In genomic region chr1:161190962-161191521, GRCh38 we compare ENCODE assay signal across 22 cellular contexts. TPM values are rescaled to one million over a fixed set of nuclear protein-coding genes. Genes with fewer than 3 reads are reported as not detected.
A peak's percentile ranks its signal among the peaks of the same experiment; 100 is the strongest.
DNase-seq lines count a peak whose midpoint lies in the region; ATAC-seq and TF ChIP-seq lines count a peak whose summit lies in the region.
"Had no signal": no experiment of that assay in that cellular context is flagged by ENCODE, and none has a peak within 500 bp of the region (broad histone marks: within the 10 kb centered on the region; RNA-seq: fewer than 3 reads in every experiment).

No MANE protein-coding gene starts in this region.

- no peaks in the 10 kb centered on the region for H3K9me3 Mint-ChIP-seq in neural progenitor cell
- H3K9me3 Mint-ChIP-seq: central memory CD8-positive, alpha-beta T cell; nephron had no signal

- H2AFZ ChIP-seq in neural progenitor cell (replicated peaks): no peak overlapping the region

- peaks cover 13% of the 10 kb centered on the region for H3K4me1 Mint-ChIP-seq in neural progenitor cell

- H3K36me3 ChIP-seq in right atrium auricular region (peaks cover 39% of the 10 kb centered on the region), aorta (ENCODE audit: control insufficient read depth in 1 of 2, insufficient read depth in 2 of 2, low read length in 1 of 2) (no peaks in the 10 kb centered on the region), neural progenitor cell (no peaks in the 10 kb centered on the region)
- H3K36me3 ChIP-seq: Peyer's patch had no signal

- H3K4me2 ChIP-seq in neural progenitor cell: no peak overlapping the region
- H3K4me2 ChIP-seq: SK-N-SH had no signal

- H3K27ac ChIP-seq in right cardiac atrium (ENCODE audit: low read length) (no peak overlapping the region), right atrium auricular region (no peak overlapping the region), layer of hippocampus (ENCODE audit: low read depth, low read length) (peak overlapping the region; percentile 67), aorta (ENCODE audit: low read depth in 1 of 2, low read length in 2 of 2) (no peak overlapping the region), neural progenitor cell (no peak overlapping the region)
- H3K27ac ChIP-seq: Peyer's patch had no signal

- H3K79me2 ChIP-seq in neural progenitor cell (ENCODE audit: low read depth): no peaks in the 10 kb centered on the region

- no peak overlapping the region for H3K4me3 Mint-ChIP-seq in neural progenitor cell
- H3K4me3 Mint-ChIP-seq: central memory CD8-positive, alpha-beta T cell; nephron had no signal

- H3K9ac ChIP-seq in neural progenitor cell: no peak overlapping the region
- H3K9ac ChIP-seq: SK-N-SH had no signal

- DNase-seq in right cardiac atrium: peak in 2 of 3 donors; percentile 49 to 51
- no peak for DNase-seq in right atrium auricular region (ENCODE audit: low spot score)
- DNase-seq in RPMI8226: peak; percentile 26
- peak; percentile 49 to 76 for DNase-seq in aorta
- DNase-seq in neural progenitor cell (ENCODE audit: low spot score): no peak
- no peak for DNase-seq in HCEC 1CT
- no peak for DNase-seq in kidney tubule cell (ENCODE audit: low spot score)
- DNase-seq: activated CD4-positive, alpha-beta T cell treated with anti-CD3 and anti-CD28 coated beads for 4 hours; activated CD8-positive, alpha-beta memory T cell treated with anti-CD3 and anti-CD28 coated beads, Interleukin-2, amount 50 U/mL, for 48 hours; activated gamma-delta T cell treated with Interleukin-2 at 50 U/mL for 16 hours; KBM-7; mesendoderm; NCI-H2107; NCI-H748 treated with DMSO at 0.1 percent for 48 hours; Peyer's patch; SK-N-SH; stimulated activated naive CD4-positive, alpha-beta T cell; T1000 had no signal

- TF ChIP-seq CTCF in right atrium auricular region (IDR thresholded peaks at IDR 0.05) (no peak), neural progenitor cell (IDR thresholded peaks at IDR 0.05) (no peak)

- H3K27ac Mint-ChIP-seq in neural progenitor cell: no peak overlapping the region
- H3K27ac Mint-ChIP-seq: nephron had no signal

- no peaks in the 10 kb centered on the region for H3K36me3 Mint-ChIP-seq in neural progenitor cell

- intact Hi-C loops in right cardiac atrium (cut with DNase I) (loop anchor here in 1 of 4 donors (10.0 kb wide), 1 partner anchor 194 kb away; no protein-coding TSS in a partner anchor), aorta (cut with DNase I) (loop anchor here in 1 of 2 donors (5.0 kb wide), 1 partner anchor 191 kb away; no protein-coding TSS in a partner anchor)

- H3F3A ChIP-seq in neural progenitor cell (ENCODE audit: low read depth): no peaks in the 10 kb centered on the region

- H3K27me3 Mint-ChIP-seq in neural progenitor cell (ENCODE audit: insufficient read depth, low read depth): peaks cover 15% of the 10 kb centered on the region
- H3K27me3 Mint-ChIP-seq: central memory CD8-positive, alpha-beta T cell had no signal

- H3K4me3 ChIP-seq in right cardiac atrium (ENCODE audit: low read length) (no peak overlapping the region), right atrium auricular region (no peak overlapping the region), aorta (ENCODE audit: low read length in 2 of 2) (no peak overlapping the region), neural progenitor cell (no peak overlapping the region)
- H3K4me3 ChIP-seq: Peyer's patch had no signal

- no peaks in the 10 kb centered on the region for H4K20me1 ChIP-seq in neural progenitor cell (ENCODE audit: low read depth)

- no peaks in the 10 kb centered on the region for H3K9me3 ChIP-seq in right cardiac atrium (ENCODE audit: control insufficient read depth, low read length)
- H3K9me3 ChIP-seq in right atrium auricular region: no peaks in the 10 kb centered on the region
- no peaks in the 10 kb centered on the region for H3K9me3 ChIP-seq in aorta (ENCODE audit: control insufficient read depth, low read length)
- no peaks in the 10 kb centered on the region for H3K9me3 ChIP-seq in neural progenitor cell (ENCODE audit: low read depth)
- H3K9me3 ChIP-seq: Peyer's patch, SK-N-SH had no signal

- ATAC-seq in right cardiac atrium: peak in 1 of 2 donors; percentile 2
- ATAC-seq in aorta (ENCODE audit: low FRiP score): no peak

- H3K27me3 ChIP-seq in right cardiac atrium (ENCODE audit: control insufficient read depth, insufficient read depth) (no peaks in the 10 kb centered on the region), right atrium auricular region (no peaks in the 10 kb centered on the region), layer of hippocampus (ENCODE audit: control insufficient read depth, insufficient read depth, low read length) (no peaks in the 10 kb centered on the region), aorta (ENCODE audit: control insufficient read depth in 1 of 2, insufficient read depth in 2 of 2, low read length in 1 of 2) (no peaks in the 10 kb centered on the region), neural progenitor cell (no peaks in the 10 kb centered on the region)
- H3K27me3 ChIP-seq: Peyer's patch had no signal

- 67% methylated on average over 22 of the region's 22 CpGs for WGBS in right cardiac atrium
- 62 to 71% methylated on average over 22 of the region's 22 CpGs for WGBS in aorta, 2 donors

- peaks cover 3% of the 10 kb centered on the region for H3K4me1 ChIP-seq in right cardiac atrium (ENCODE audit: control insufficient read depth, insufficient read depth, low read length)
- H3K4me1 ChIP-seq in right atrium auricular region: peaks cover 0 to 34% of the 10 kb centered on the region in 2 donors
- H3K4me1 ChIP-seq in aorta (ENCODE audit: control insufficient read depth in 1 of 2, insufficient read depth in 2 of 2, low read length in 2 of 2): no peaks in the 10 kb centered on the region
- no peaks in the 10 kb centered on the region for H3K4me1 ChIP-seq in neural progenitor cell

RNA-seq across cellular contexts. Expression of gene ADAMTS4, which starts 7.8 kb away (rescaled TPM):
- total RNA-seq in right cardiac atrium: 100 to 1,000 TPM in 1 of 4 donors, 10 to 100 TPM in 2, 1 to 10 TPM in 1; 6.9 to 111 (median 17.2) TPM
- 24.4 TPM for polyA plus RNA-seq in right cardiac atrium
- 10 to 100 TPM; 12.6 to 19.5 TPM for total RNA-seq in right atrium auricular region
- total RNA-seq in aorta: 100 to 1,000 TPM in 1 of 2 donors, 10 to 100 TPM in 1; 78.9 to 207 TPM
- 1 to 10 TPM; 1.4 to 6.8 TPM for polyA plus RNA-seq in aorta
- total RNA-seq in neural progenitor cell (ENCODE audit: low replicate concordance): 1.3 and 5.4 TPM in 2 replicates

RNA-seq across cellular contexts. Expression of gene NDUFS2, which starts 11.1 kb away (rescaled TPM):
- 100 to 1,000 TPM; 162 to 229 (median 177) TPM for total RNA-seq in right cardiac atrium
- 219 TPM for polyA plus RNA-seq in right cardiac atrium
- 100 to 1,000 TPM; 148 to 311 TPM for total RNA-seq in right atrium auricular region
- 10 to 100 TPM; 55.3 to 63.4 TPM for total RNA-seq in aorta
- 10 to 100 TPM; 64.2 to 88.1 TPM for polyA plus RNA-seq in aorta
- 105 and 107 TPM in 2 replicates for total RNA-seq in neural progenitor cell (ENCODE audit: low replicate concordance)

RNA-seq across cellular contexts. Expression of gene B4GALT3, which starts 13.7 kb away (rescaled TPM):
- total RNA-seq in right cardiac atrium (10 to 100 TPM; 16.0 to 21.0 (median 19.7) TPM), right atrium auricular region (10 to 100 TPM; 24.3 to 32.7 TPM), aorta (10 to 100 TPM; 26.8 to 29.8 TPM), neural progenitor cell (ENCODE audit: low replicate concordance) (9.5 and 36.5 TPM in 2 replicates)
- polyA plus RNA-seq in right cardiac atrium (17.5 TPM), aorta (10 to 100 TPM; 13.9 to 23.1 TPM)

RNA-seq across cellular contexts. Expression of gene FCER1G, which starts 24.1 kb away (rescaled TPM):
- total RNA-seq in right cardiac atrium (10 to 100 TPM; 23.3 to 44.3 (median 32.9) TPM), right atrium auricular region (10 to 100 TPM; 16.8 to 77.8 TPM), aorta (10 to 100 TPM; 64.3 to 74.0 TPM), neural progenitor cell (ENCODE audit: low replicate concordance) (0.34 TPM in 1 of 2 replicates, not detected in the other)
- polyA plus RNA-seq in right cardiac atrium (33.4 TPM), aorta (100 to 1,000 TPM in 1 of 2 donors, 10 to 100 TPM in 1; 35.7 to 154 TPM)
- total RNA-seq: fibroblast of lung had no signal

RNA-seq across cellular contexts. Expression of gene PPOX, which starts 24.8 kb away (rescaled TPM):
- 10 to 100 TPM; 11.4 to 16.0 (median 14.9) TPM for total RNA-seq in right cardiac atrium
- polyA plus RNA-seq in right cardiac atrium: 15.2 TPM
- 1 to 10 TPM; 8.3 to 9.6 TPM for total RNA-seq in right atrium auricular region
- 10 to 100 TPM; 16.3 to 30.9 TPM for total RNA-seq in aorta
- polyA plus RNA-seq in aorta: 100 to 1,000 TPM in 1 of 2 donors, 10 to 100 TPM in 1; 17.0 to 126 TPM
- 18.3 and 42.4 TPM in 2 replicates for total RNA-seq in neural progenitor cell (ENCODE audit: low replicate concordance)

Comparison
In these comparisons a context has a peak if more than half of its experiments do, and no peak if none do; other contexts are left out.
1. DNase-seq: peak in right cardiac atrium (2 of 3), RPMI8226 (single experiment) and aorta (2 of 2); none in right atrium auricular region (single experiment), neural progenitor cell (single experiment), HCEC 1CT (single experiment) and kidney tubule cell (single experiment).